In the genomic region with DNA sequence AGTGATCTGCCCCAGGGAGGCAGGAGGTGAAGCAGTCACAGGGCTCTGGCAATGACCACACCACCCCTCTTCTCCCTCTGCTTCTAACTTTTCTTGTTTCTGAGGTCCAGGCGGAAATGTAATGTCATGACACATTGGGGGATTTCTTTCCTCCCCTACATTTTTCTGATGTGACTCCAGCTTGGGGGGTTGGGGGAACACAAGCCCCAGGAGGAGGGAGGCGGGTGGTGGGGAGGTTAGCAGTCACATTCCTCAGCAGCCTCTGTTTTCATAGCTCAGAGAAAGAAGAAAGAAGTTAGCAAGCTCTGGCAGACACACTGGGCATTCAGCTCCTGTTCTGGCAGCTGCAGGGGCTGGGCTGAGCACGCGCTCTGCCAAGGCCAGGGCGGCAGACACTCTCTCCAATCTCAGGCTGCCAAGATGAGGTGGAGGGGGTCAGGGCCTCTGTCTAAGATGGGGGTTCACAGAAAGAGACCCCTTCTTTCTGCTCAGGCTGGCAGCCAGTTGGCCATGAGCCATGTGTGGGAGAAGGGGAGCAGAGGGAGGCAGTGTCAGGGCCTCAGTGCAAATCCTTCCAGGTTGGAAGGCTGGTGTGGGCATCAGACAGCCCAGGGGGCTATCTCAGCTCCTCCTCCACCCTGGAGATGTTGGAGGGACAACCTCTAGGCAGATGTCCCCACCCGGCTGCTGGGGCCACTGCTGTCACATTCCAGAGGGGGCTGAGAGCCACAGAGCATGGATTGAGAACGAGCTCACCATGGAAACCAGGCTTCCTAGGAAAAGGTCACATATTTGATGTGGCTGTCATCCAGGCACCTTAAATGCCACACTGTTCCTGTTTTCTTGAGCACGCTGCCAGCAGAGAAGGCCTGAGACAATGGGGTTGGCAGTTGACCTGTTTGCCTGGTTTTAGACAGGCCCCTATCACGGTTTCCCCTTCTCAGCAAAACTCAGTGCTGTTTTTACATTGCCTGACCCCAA, we compare ENCODE assay signal across 8 cellular contexts. TPM values are rescaled to one million over a fixed set of nuclear protein-coding genes. Genes with fewer than 3 reads are reported as not detected.
DNase-seq lines count a peak whose midpoint lies in the region; ATAC-seq, FAIRE-seq and TF ChIP-seq lines count a peak whose summit lies in the region.

No MANE protein-coding gene starts in this region.

- peak; percentile 26 to 35 for ATAC-seq in stimulated activated naive B cell treated with anti-CD40 and anti-IgM and Interleukin-4, amounts not matched to agents 10 μg/mL and 1 μg/mL and 100 μg/mL, for 72 hours (replicated peaks)

- no peak for TF ChIP-seq CTCF in ascending aorta (IDR thresholded peaks at IDR 0.05)
- TF ChIP-seq CTCF in kidney (IDR thresholded peaks at IDR 0.05; ENCODE audit: borderline replicate concordance, extremely low read depth, insufficient read depth), result no peak

- DNase-seq in HK-2 (ENCODE audit: unreplicated experiment) (peak; percentile 78), ascending aorta (ENCODE audit: low spot score in 2 of 2) (peak in 1 of 2 donors; percentile 80), kidney (peak; percentile 80), germinal center (ENCODE audit: low spot score) (no peak), activated gamma-delta T cell (lab: John Stamatoyannopoulos, UW) (no peak), HuH-7.5 (ENCODE audit: low spot score) (no peak), frontal cortex (ENCODE audit: low spot score in 2 of 2) (no peak)
- no peak for DNase-seq in stimulated activated naive B cell treated with anti-CD40 and anti-IgM and Interleukin-4, amounts not matched to agents 10 μg/mL and 1 μg/mL and 100 μg/mL, for 72 hours

- H3K4me1 Mint-ChIP-seq in stimulated activated naive B cell treated with anti-CD40 and anti-IgM and Interleukin-4, amounts not matched to agents 10 μg/mL and 1 μg/mL and 100 μg/mL, for 72 hours, result peaks cover 17 to 26% of the 10 kb centered on the region in 2 donors

- peak overlapping the region in 1 of 2 donors; percentile 69 for H3K9ac ChIP-seq in kidney (ENCODE audit: low read length in 2 of 2)

- H3K4me3 ChIP-seq in ascending aorta (peak overlapping the region in 1 of 2 donors; percentile 16), kidney (ENCODE audit: low read length in 2 of 2) (no peak overlapping the region)

- H3K27me3 Mint-ChIP-seq in stimulated activated naive B cell treated with anti-CD40 and anti-IgM and Interleukin-4, amounts not matched to agents 10 μg/mL and 1 μg/mL and 100 μg/mL, for 72 hours, result no peaks in the 10 kb centered on the region

- H3K27me3 ChIP-seq in ascending aorta, result no peaks in the 10 kb centered on the region

- H3K9me3 ChIP-seq in ascending aorta (no peaks in the 10 kb centered on the region), kidney (ENCODE audit: control insufficient read depth in 1 of 2, low read length in 2 of 2) (no peaks in the 10 kb centered on the region)

- H3K36me3 ChIP-seq in ascending aorta, result no peaks in the 10 kb centered on the region
- H3K36me3 ChIP-seq in kidney (ENCODE audit: control insufficient read depth in 1 of 2, insufficient read depth in 2 of 2, low read length in 2 of 2), result no peaks in the 10 kb centered on the region

- intact Hi-C loops in ascending aorta (cut with DNase I) (loop anchor here (2.0 kb wide), 2 partner anchors 14 to 26 kb away; no protein-coding TSS in a partner anchor), kidney (cut with DNase I) (no loop called here)

- H3K27ac ChIP-seq in ascending aorta (peak overlapping the region; percentile 81 to 85), kidney (ENCODE audit: low read depth in 2 of 2, low read length in 2 of 2) (peak overlapping the region; percentile 65 to 74)

- no peak for FAIRE-seq in kidney (lab: Jason Lieb, UNC)
- no peak for FAIRE-seq in frontal cortex (lab: Jason Lieb, UNC)

- no peak overlapping the region for H3K4me3 Mint-ChIP-seq in stimulated activated naive B cell treated with anti-CD40 and anti-IgM and Interleukin-4, amounts not matched to agents 10 μg/mL and 1 μg/mL and 100 μg/mL, for 72 hours

- no peak overlapping the region for H3K27ac Mint-ChIP-seq in stimulated activated naive B cell treated with anti-CD40 and anti-IgM and Interleukin-4, amounts not matched to agents 10 μg/mL and 1 μg/mL and 100 μg/mL, for 72 hours

- no peaks in the 10 kb centered on the region for H3K36me3 Mint-ChIP-seq in stimulated activated naive B cell treated with anti-CD40 and anti-IgM and Interleukin-4, amounts not matched to agents 10 μg/mL and 1 μg/mL and 100 μg/mL, for 72 hours

- H3K9me3 Mint-ChIP-seq in stimulated activated naive B cell treated with anti-CD40 and anti-IgM and Interleukin-4, amounts not matched to agents 10 μg/mL and 1 μg/mL and 100 μg/mL, for 72 hours, result no peaks in the 10 kb centered on the region

- H3K4me1 ChIP-seq in ascending aorta (peaks cover 12 to 26% of the 10 kb centered on the region in 2 donors), kidney (ENCODE audit: control insufficient read depth in 1 of 2, insufficient read depth in 1 of 2, low read depth in 1 of 2, low read length in 2 of 2) (peaks cover 9 to 19% of the 10 kb centered on the region in 2 donors)

RNA-seq across cellular contexts. Expression of a gene that starts 20.1 kb away (rescaled TPM):
- total RNA-seq in ascending aorta (135 TPM), kidney (48.9 TPM), frontal cortex (44.8 TPM)
- polyA plus RNA-seq in kidney (ENCODE audit: insufficient read depth, low read depth, low replicate concordance), result 85.8 TPM

RNA-seq across cellular contexts. Expression of a gene that starts 23.4 kb away (rescaled TPM):
- 3.0 TPM for total RNA-seq in ascending aorta
- 7.8 TPM for total RNA-seq in kidney
- polyA plus RNA-seq in kidney (ENCODE audit: insufficient read depth, low read depth, low replicate concordance), result 6.0 TPM
- total RNA-seq in frontal cortex, result 12.6 TPM

RNA-seq across cellular contexts. Expression of a gene that starts 37.0 kb away (rescaled TPM):
- total RNA-seq in ascending aorta (not detected), kidney (2.5 TPM), frontal cortex (under 0.01 TPM)
- 29.9 TPM for polyA plus RNA-seq in kidney (ENCODE audit: insufficient read depth, low read depth, low replicate concordance)

Comparison
In these comparisons a context has a peak if more than half of its experiments do, and no peak if none do; other contexts are left out.
1. DNase-seq: peak in HK-2 (single experiment) and kidney (single experiment); none in stimulated activated naive B cell treated with anti-CD40 and anti-IgM and Interleukin-4, amounts not matched to agents 10 μg/mL and 1 μg/mL and 100 μg/mL, for 72 hours (single experiment), germinal center (single experiment), activated gamma-delta T cell (single experiment), HuH-7.5 (single experiment) and frontal cortex (0 of 2).